In genomic region chr17:20267459-20267842, GRCh38 we compare ENCODE assay signal across 12 cellular contexts.
DNase-seq lines count a peak whose midpoint lies in the region; ATAC-seq and TF ChIP-seq lines count a peak whose summit lies in the region.
"Had no signal": no experiment of that assay in that cellular context is flagged by ENCODE, and none has a peak within 500 bp of the region (broad histone marks: within the 10 kb centered on the region; RNA-seq: fewer than 3 reads in every experiment).

No MANE protein-coding gene starts in this region.

- H3K27ac Mint-ChIP-seq in activated naive CD8-positive, alpha-beta T cell, result peak overlapping the region; percentile 73
- H3K27ac Mint-ChIP-seq in naive thymus-derived CD4-positive, alpha-beta T cell, result peak overlapping the region in 8 of 9 donors; percentile 82 to 96 (median 88)

- DNase-seq in COLO668 (lab: John Stamatoyannopoulos, UW; ENCODE audit: unreplicated experiment), result peak; percentile 5
- peak; percentile 26 for DNase-seq in NCI-H446 treated with DMSO at 0.1 percent for 48 hours (lab: John Stamatoyannopoulos, UW)
- peak in 8 of 9 donors; percentile 22 to 67 (median 56) for DNase-seq in naive thymus-derived CD4-positive, alpha-beta T cell
- DNase-seq in gastrocnemius medialis, result no peak
- DNase-seq in uterus, result no peak
- no peak for DNase-seq in colonic mucosa
- DNase-seq: Calu3, foreskin melanocyte, NCI-H2081 treated with DMSO at 0.1 percent for 48 hours had no signal

- TF ChIP-seq CTCF in gastrocnemius medialis (IDR thresholded peaks at IDR 0.05 in 4 of 5, conservative IDR thresholded peaks at IDR 0.05 in 1 of 5), result no peak
- TF ChIP-seq CTCF in uterus (IDR thresholded peaks at IDR 0.05), result no peak
- no peak for TF ChIP-seq CTCF in colonic mucosa (IDR thresholded peaks at IDR 0.05)

- H3K27me3 ChIP-seq in naive thymus-derived CD4-positive, alpha-beta T cell (ENCODE audit: control insufficient read depth in 2 of 2, insufficient read depth in 2 of 2, low read length in 2 of 2), result no peaks in the 10 kb centered on the region
- no peaks in the 10 kb centered on the region for H3K27me3 ChIP-seq in gastrocnemius medialis
- no peaks in the 10 kb centered on the region for H3K27me3 ChIP-seq in uterus
- H3K27me3 ChIP-seq in colonic mucosa, result no peaks in the 10 kb centered on the region

- POLR2A ChIA-PET in naive thymus-derived CD4-positive, alpha-beta T cell (lab: Charles Lee), result interaction anchor here (1.0 to 2.4 kb wide), 2 partner anchors 17 to 40 kb away, joined by 4 to 5 read pairs; no protein-coding TSS in a partner anchor

- no peaks in the 10 kb centered on the region for H3K36me3 Mint-ChIP-seq in activated naive CD8-positive, alpha-beta T cell
- peaks cover 0 to 1% (median 0%) of the 10 kb centered on the region in 5 donors for H3K36me3 Mint-ChIP-seq in naive thymus-derived CD4-positive, alpha-beta T cell

- H3K27me3 Mint-ChIP-seq in activated naive CD8-positive, alpha-beta T cell, result no peaks in the 10 kb centered on the region
- no peaks in the 10 kb centered on the region for H3K27me3 Mint-ChIP-seq in naive thymus-derived CD4-positive, alpha-beta T cell

- no peak overlapping the region for H3K4me3 ChIP-seq in naive thymus-derived CD4-positive, alpha-beta T cell (ENCODE audit: low read length)
- no peak overlapping the region for H3K4me3 ChIP-seq in gastrocnemius medialis
- H3K4me3 ChIP-seq in uterus, result no peak overlapping the region
- no peak overlapping the region for H3K4me3 ChIP-seq in colonic mucosa

- TF ChIP-seq POLR2A in gastrocnemius medialis (IDR thresholded peaks at IDR 0.05) (no peak), uterus (IDR thresholded peaks at IDR 0.05) (no peak)

- in situ Hi-C loops in gastrocnemius medialis (cut with MboI; ENCODE audit: low sequenced_read_pairs in 4 of 4), result no loop called here

- H3K4me3 Mint-ChIP-seq in activated naive CD8-positive, alpha-beta T cell, result peak overlapping the region; percentile 30
- peak overlapping the region in 9 of 10 donors; percentile 33 to 78 (median 71) for H3K4me3 Mint-ChIP-seq in naive thymus-derived CD4-positive, alpha-beta T cell

- H3K4me1 Mint-ChIP-seq in activated naive CD8-positive, alpha-beta T cell (ENCODE audit: low read depth), result peaks cover 91% of the 10 kb centered on the region
- peaks cover 37 to 96% (median 89%) of the 10 kb centered on the region in 7 donors for H3K4me1 Mint-ChIP-seq in naive thymus-derived CD4-positive, alpha-beta T cell

- ATAC-seq in naive thymus-derived CD4-positive, alpha-beta T cell, result peak; percentile 77
- ATAC-seq in gastrocnemius medialis (no peak), GM19452 (IDR thresholded peaks at IDR 0.05; ENCODE audit: unreplicated experiment) (no peak)

- H3K9ac ChIP-seq in colonic mucosa (ENCODE audit: low read depth in 2 of 2, low read length in 2 of 2), result no peak overlapping the region

- no peaks in the 10 kb centered on the region for H3K36me3 ChIP-seq in naive thymus-derived CD4-positive, alpha-beta T cell (ENCODE audit: control insufficient read depth in 2 of 3, insufficient read depth in 3 of 3, low read length in 3 of 3)
- H3K36me3 ChIP-seq in gastrocnemius medialis (no peaks in the 10 kb centered on the region), uterus (no peaks in the 10 kb centered on the region), colonic mucosa (no peaks in the 10 kb centered on the region)

- peak overlapping the region; percentile 5 for H3K27ac ChIP-seq in naive thymus-derived CD4-positive, alpha-beta T cell (ENCODE audit: low read depth, low read length)
- H3K27ac ChIP-seq in gastrocnemius medialis, result peak overlapping the region in 1 of 4 donors; percentile 65
- H3K27ac ChIP-seq in uterus, result peak overlapping the region in 1 of 2 donors; percentile 48
- no peak overlapping the region for H3K27ac ChIP-seq in colonic mucosa
- H3K27ac ChIP-seq: HL-60 had no signal

- peaks cover 11 to 72% of the 10 kb centered on the region in 2 donors for H3K4me1 ChIP-seq in naive thymus-derived CD4-positive, alpha-beta T cell (ENCODE audit: control insufficient read depth in 2 of 2, insufficient read depth in 2 of 2, low read length in 2 of 2)
- peaks cover 4 to 11% of the 10 kb centered on the region in 2 donors for H3K4me1 ChIP-seq in gastrocnemius medialis
- H3K4me1 ChIP-seq in uterus, result no peaks in the 10 kb centered on the region
- no peaks in the 10 kb centered on the region for H3K4me1 ChIP-seq in colonic mucosa

- no peaks in the 10 kb centered on the region for H3K9me3 Mint-ChIP-seq in activated naive CD8-positive, alpha-beta T cell (ENCODE audit: low read depth)
- peaks cover 0 to 1% (median 0%) of the 10 kb centered on the region in 11 donors for H3K9me3 Mint-ChIP-seq in naive thymus-derived CD4-positive, alpha-beta T cell

- intact Hi-C loops in naive thymus-derived CD4-positive, alpha-beta T cell (cut with micrococcal nuclease), result no loop called here
- intact Hi-C loops in gastrocnemius medialis (cut with DNase I; ENCODE audit: low total_unique reads) (loop anchor here (5.0 kb wide), 1 partner anchor 40 kb away; no protein-coding TSS in a partner anchor), uterus (cut with DNase I; ENCODE audit: low total_unique reads) (no loop called here), colonic mucosa (cut with DNase I) (no loop called here)

- H3K9me3 ChIP-seq in naive thymus-derived CD4-positive, alpha-beta T cell (ENCODE audit: control insufficient read depth in 2 of 3, low read length in 3 of 3), result no peaks in the 10 kb centered on the region
- no peaks in the 10 kb centered on the region for H3K9me3 ChIP-seq in gastrocnemius medialis
- H3K9me3 ChIP-seq in uterus, result no peaks in the 10 kb centered on the region
- H3K9me3 ChIP-seq in colonic mucosa, result no peaks in the 10 kb centered on the region

- CTCF ChIA-PET in naive thymus-derived CD4-positive, alpha-beta T cell (lab: Charles Lee), result interaction anchor here (1.3 to 1.4 kb wide), 2 partner anchors 23 to 41 kb away, joined by 3 to 8 read pairs; no protein-coding TSS in a partner anchor

Comparison
In these comparisons a context has a peak if more than half of its experiments do, and no peak if none do; other contexts are left out.
1. DNase-seq: peak in COLO668 (single experiment), NCI-H446 treated with DMSO at 0.1 percent for 48 hours (single experiment) and naive thymus-derived CD4-positive, alpha-beta T cell (8 of 9); none in gastrocnemius medialis (0 of 2), uterus (0 of 2) and colonic mucosa (single experiment).